In the genomic region with DNA sequence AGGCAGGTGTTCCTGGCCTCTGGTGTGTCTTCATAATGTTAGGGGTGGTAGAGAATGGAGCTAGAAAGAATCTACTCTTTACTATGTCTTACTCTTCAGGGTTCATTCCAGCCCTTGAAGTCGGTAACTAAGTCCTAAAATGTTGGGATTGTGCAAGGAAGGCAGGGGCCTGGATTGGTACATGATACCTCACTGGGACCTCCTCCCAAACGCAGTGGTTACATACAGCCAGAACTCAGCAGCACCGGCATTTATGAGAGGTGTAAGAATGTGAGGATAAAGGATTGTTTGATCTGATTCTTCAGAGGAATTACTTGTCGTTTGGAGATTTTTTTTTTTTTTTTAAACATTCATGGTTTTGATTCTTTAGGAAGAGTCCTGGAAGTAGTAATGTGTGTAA, we compare ENCODE assay signal across 12 cellular contexts. TPM values are rescaled to one million over a fixed set of nuclear protein-coding genes. Genes with fewer than 3 reads are reported as not detected.
DNase-seq lines count a peak whose midpoint lies in the region; ATAC-seq and TF ChIP-seq lines count a peak whose summit lies in the region.
"Had no signal": no experiment of that assay in that cellular context is flagged by ENCODE, and none has a peak within 500 bp of the region (broad histone marks: within the 10 kb centered on the region; RNA-seq: fewer than 3 reads in every experiment).

No MANE protein-coding gene starts in this region.

- H3K4me2 ChIP-seq in mammary epithelial cell (ENCODE audit: insufficient read depth, low read depth, low read length): no peak overlapping the region
- H3K4me2 ChIP-seq: BLaER1 had no signal

- no peak overlapping the region for H2AFZ ChIP-seq in mammary epithelial cell (ENCODE audit: low read depth, low read length)

- H3K36me3 ChIP-seq in mammary epithelial cell (ENCODE audit: insufficient read depth, low read length) (peaks cover 39% of the 10 kb centered on the region), mesodermal cell (ENCODE audit: control insufficient read depth, insufficient read depth, low read length) (peaks cover 67% of the 10 kb centered on the region), upper lobe of left lung (peaks cover 0 to 57% (median 17%) of the 10 kb centered on the region in 4 donors)

- H3K4me1 ChIP-seq in mammary epithelial cell (ENCODE audit: insufficient read depth, low read length) (peaks cover 55% of the 10 kb centered on the region), mesodermal cell (ENCODE audit: control insufficient read depth, insufficient read depth, low read length, poor library complexity, severe bottlenecking) (peaks cover 56% of the 10 kb centered on the region), upper lobe of left lung (peaks cover 44 to 62% (median 54%) of the 10 kb centered on the region in 4 donors)

- TF ChIP-seq CTCF in MCF 10A (IDR thresholded peaks at IDR 0.05; ENCODE audit: unreplicated experiment) (no peak), mammary epithelial cell (conservative IDR thresholded peaks at IDR 0.05 in 1 of 2, IDR thresholded peaks at IDR 0.05 in 1 of 2; ENCODE audit: extremely low read depth in 1 of 2, insufficient read depth in 1 of 2, low read depth in 1 of 2, low read length in 2 of 2) (no peak), upper lobe of left lung (IDR thresholded peaks at IDR 0.05) (no peak)

- POLR2A ChIA-PET in MCF 10A (lab: Yijun Ruan, JAX): interaction anchor here (1.2 to 15.1 kb wide), 2 partner anchors 18 to 37 kb away, joined by 5 to 615 read pairs; partner anchors contain the start of gene VDAC2

- WGBS in mammary epithelial cell (ENCODE audit: low coverage, missing lambda C conversion rate): 13% methylated on average over 4 of the region's 4 CpGs
- 83 to 92% methylated on average over 3 to 4 of the region's 4 CpGs for WGBS in mesodermal cell (ENCODE audit: insufficient coverage in 2 of 2), 2 experiments
- WGBS in upper lobe of left lung, 2 donors: 61 to 70% methylated on average over 4 of the region's 4 CpGs

- CTCF ChIA-PET in MCF 10A (lab: Yijun Ruan, JAX) (interaction anchor here (0.6 to 3.0 kb wide), 9 partner anchors 7 to 140 kb away, joined by 3 to 14 read pairs (median 4); partner anchors contain the start of gene COMTD1), mammary epithelial cell (lab: Charles Lee; ENCODE audit: low non-redundant PET) (interaction anchor here (0.5 kb wide), 1 partner anchor 12 kb away, joined by 3 read pairs; no protein-coding TSS in a partner anchor)

- TF ChIP-seq POLR2A in upper lobe of left lung (IDR thresholded peaks at IDR 0.05): no peak

- H3K79me2 ChIP-seq in mammary epithelial cell (ENCODE audit: insufficient read depth, low read length): peaks cover 87% of the 10 kb centered on the region

- H3K36me3 Mint-ChIP-seq in MCF 10A (ENCODE audit: insufficient read depth, unreplicated experiment): peaks cover 92% of the 10 kb centered on the region
- H3K36me3 Mint-ChIP-seq in activated naive CD8-positive, alpha-beta T cell treated with anti-CD3 and anti-CD28 coated beads, Interleukin-2, amount 50 U/mL, for 24 hours (ENCODE audit: low read depth): peaks cover 74% of the 10 kb centered on the region

- H3K9ac ChIP-seq in mammary epithelial cell (ENCODE audit: insufficient read depth, low read length): no peak overlapping the region
- H3K9ac ChIP-seq: BLaER1 had no signal

- H3K27me3 Mint-ChIP-seq in MCF 10A (ENCODE audit: insufficient read depth, unreplicated experiment): no peaks in the 10 kb centered on the region
- H3K27me3 Mint-ChIP-seq in activated naive CD8-positive, alpha-beta T cell treated with anti-CD3 and anti-CD28 coated beads, Interleukin-2, amount 50 U/mL, for 24 hours: no peaks in the 10 kb centered on the region

- BruUV-seq in MCF 10A (replicated peaks; lab: Mats Ljungman, UMichigan) (no TSS peak), mammary epithelial cell (replicated peaks; lab: Mats Ljungman, UMichigan) (no TSS peak)

- H3K9me3 ChIP-seq in mammary epithelial cell (replicated peaks; ENCODE audit: insufficient read depth, low read length): no peaks in the 10 kb centered on the region
- no peaks in the 10 kb centered on the region for H3K9me3 ChIP-seq in mesodermal cell (ENCODE audit: control insufficient read depth, low read length)
- H3K9me3 ChIP-seq in upper lobe of left lung: no peaks in the 10 kb centered on the region
- H3K9me3 ChIP-seq: BLaER1, thoracic aorta had no signal

- in situ Hi-C loops in mammary epithelial cell (cut with MboI; ENCODE audit: low sequenced_read_pairs in 2 of 2): loop anchor here in 1 of 2 donors (5.0 kb wide), 1 partner anchor 42 kb away; no protein-coding TSS in a partner anchor

- H3K27me3 ChIP-seq in mammary epithelial cell (ENCODE audit: insufficient read depth, low read length) (no peaks in the 10 kb centered on the region), upper lobe of left lung (no peaks in the 10 kb centered on the region)
- H3K27me3 ChIP-seq: BLaER1 had no signal

- peaks cover 8% of the 10 kb centered on the region for H4K20me1 ChIP-seq in mammary epithelial cell (ENCODE audit: insufficient read depth, low read length)

- no peak for TF ChIP-seq EP300 in upper lobe of left lung (IDR thresholded peaks at IDR 0.05)

- H3K4me1 Mint-ChIP-seq in MCF 10A (ENCODE audit: insufficient read depth, unreplicated experiment): peaks cover 62% of the 10 kb centered on the region
- peaks cover 60% of the 10 kb centered on the region for H3K4me1 Mint-ChIP-seq in activated naive CD8-positive, alpha-beta T cell treated with anti-CD3 and anti-CD28 coated beads, Interleukin-2, amount 50 U/mL, for 24 hours

- H3K27ac ChIP-seq in mammary epithelial cell (ENCODE audit: insufficient read depth, low read depth, low read length) (no peak overlapping the region), mesodermal cell (ENCODE audit: low read depth, low read length, severe bottlenecking) (peak overlapping the region; percentile 3), upper lobe of left lung (peak overlapping the region in 3 of 4 donors; percentile 20 to 88 (median 44))
- H3K27ac ChIP-seq: BLaER1 had no signal

- no peak for ATAC-seq in activated naive CD8-positive, alpha-beta T cell treated with anti-CD3 and anti-CD28 coated beads, Interleukin-2, amount 50 U/mL, for 24 hours
- no peak for ATAC-seq in upper lobe of left lung (ENCODE audit: low FRiP score in 2 of 2)
- ATAC-seq in HG03432 (IDR thresholded peaks at IDR 0.05; ENCODE audit: unreplicated experiment): no peak

- peak overlapping the region; percentile 84 for H3K27ac Mint-ChIP-seq in MCF 10A (ENCODE audit: low read depth, unreplicated experiment)
- peak overlapping the region; percentile 67 for H3K27ac Mint-ChIP-seq in activated naive CD8-positive, alpha-beta T cell treated with anti-CD3 and anti-CD28 coated beads, Interleukin-2, amount 50 U/mL, for 24 hours

- dilution Hi-C loops in mammary epithelial cell (cut with HindIII; ENCODE audit: low sequenced_read_pairs): no loop called here

- H3K9me3 Mint-ChIP-seq in MCF 10A (ENCODE audit: unreplicated experiment): no peaks in the 10 kb centered on the region
- no peaks in the 10 kb centered on the region for H3K9me3 Mint-ChIP-seq in activated naive CD8-positive, alpha-beta T cell treated with anti-CD3 and anti-CD28 coated beads, Interleukin-2, amount 50 U/mL, for 24 hours

- H3K4me3 Mint-ChIP-seq in MCF 10A (ENCODE audit: unreplicated experiment): peak overlapping the region; percentile 48
- no peak overlapping the region for H3K4me3 Mint-ChIP-seq in activated naive CD8-positive, alpha-beta T cell treated with anti-CD3 and anti-CD28 coated beads, Interleukin-2, amount 50 U/mL, for 24 hours

- intact Hi-C loops in MCF 10A (cut with micrococcal nuclease): no loop called here
- intact Hi-C loops in mammary epithelial cell (cut with micrococcal nuclease): no loop called here

- DNase-seq in MCF 10A (ENCODE audit: unreplicated experiment) (peak; percentile 32), mammary epithelial cell (no peak), upper lobe of left lung (no peak), NCI-H1694 (lab: John Stamatoyannopoulos, UW) (no peak), NOMO-1 (lab: John Stamatoyannopoulos, UW; ENCODE audit: unreplicated experiment in 2 of 2) (no peak)
- no peak for DNase-seq in activated naive CD8-positive, alpha-beta T cell treated with anti-CD3 and anti-CD28 coated beads, Interleukin-2, amount 50 U/mL, for 24 hours
- DNase-seq: effector memory CD4-positive, alpha-beta T cell; NCI-H1436 had no signal

- H3K4me3 ChIP-seq in mammary epithelial cell (replicated peaks in 1 of 3; ENCODE audit: insufficient read depth in 1 of 3, low read depth in 2 of 3, low read length in 3 of 3): no peak overlapping the region
- H3K4me3 ChIP-seq in mesodermal cell (ENCODE audit: extremely low read depth, insufficient read depth, low read length, poor library complexity, severe bottlenecking): no peak overlapping the region
- H3K4me3 ChIP-seq in upper lobe of left lung: no peak overlapping the region
- H3K4me3 ChIP-seq: BLaER1, thoracic aorta had no signal

RNA-seq across cellular contexts. Expression of gene COMTD1, which starts 6.9 kb away (rescaled TPM):
- total RNA-seq in MCF 10A (2022): 18.3 and 34.3 TPM in 2 replicates
- total RNA-seq in mammary epithelial cell: 10 to 100 TPM; 20.0 to 26.3 TPM
- 20.5 TPM for polyA plus RNA-seq in mammary epithelial cell
- 1.0 TPM for polyA minus RNA-seq in mammary epithelial cell
- 6.7 TPM for polyA plus RNA-seq in mesodermal cell (2013, experiment 1 of 2)
- 5.2 TPM for polyA plus RNA-seq in mesodermal cell (2013, experiment 2 of 2)
- total RNA-seq in upper lobe of left lung: 10 to 100 TPM; 28.0 to 56.6 (median 35.6) TPM

RNA-seq across cellular contexts. Expression of gene VDAC2, which starts 18.2 kb away (rescaled TPM):
- total RNA-seq in MCF 10A (2022) (303 and 310 TPM in 2 replicates), mammary epithelial cell (100 to 1,000 TPM; 230 to 262 TPM), upper lobe of left lung (100 to 1,000 TPM in 3 of 6 donors, 10 to 100 TPM in 3; 54.5 to 137 (median 98.8) TPM)
- 150 TPM for polyA plus RNA-seq in mammary epithelial cell
- polyA minus RNA-seq in mammary epithelial cell: 119 TPM
- polyA plus RNA-seq in mesodermal cell (2013, experiment 1 of 2): 260 TPM
- 260 TPM for polyA plus RNA-seq in mesodermal cell (2013, experiment 2 of 2)
